In the genomic region with DNA sequence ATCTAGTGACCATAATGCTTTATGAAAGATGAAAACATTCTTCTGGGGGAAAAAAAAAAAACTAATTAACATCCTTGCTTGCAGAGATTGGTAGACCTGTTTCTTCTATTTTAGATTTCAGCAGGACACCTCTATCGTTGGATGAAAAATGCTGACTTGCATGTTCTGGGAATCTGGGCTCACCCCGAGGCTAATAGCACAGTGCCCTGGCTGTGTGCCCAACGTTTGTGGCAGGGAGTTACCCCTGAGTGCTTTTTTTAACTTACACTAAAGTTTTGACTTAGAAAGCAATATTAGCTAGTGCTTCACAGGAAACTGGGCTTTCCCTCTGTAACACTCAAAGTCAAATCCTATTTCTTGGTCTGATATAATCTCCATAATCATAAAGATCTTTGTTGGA, we compare ENCODE assay signal across 12 cellular contexts.
A peak's percentile ranks its signal among the peaks of the same experiment; 100 is the strongest.
DNase-seq lines count a peak whose midpoint lies in the region; ATAC-seq, FAIRE-seq and TF ChIP-seq lines count a peak whose summit lies in the region.
"Had no signal": no experiment of that assay in that cellular context is flagged by ENCODE, and none has a peak within 500 bp of the region (broad histone marks: within the 10 kb centered on the region; RNA-seq: fewer than 3 reads in every experiment).

No MANE protein-coding gene starts in this region.

- TF ChIP-seq POLR2A in vagina (IDR thresholded peaks at IDR 0.05) = no peak

- in situ Hi-C loops in mammary epithelial cell (cut with MboI; ENCODE audit: low sequenced_read_pairs in 2 of 2) = loop anchor here in 1 of 2 donors (25.0 kb wide), 2 partner anchors 306 to 544 kb away; no protein-coding TSS in a partner anchor

- H3F3A ChIP-seq in smooth muscle cell (ENCODE audit: low read depth) = no peaks in the 10 kb centered on the region

- H2AFZ ChIP-seq in KMS-11 (ENCODE audit: low read depth) (peak overlapping the region; percentile 9), mammary epithelial cell (ENCODE audit: low read depth, low read length) (no peak overlapping the region), smooth muscle cell (ENCODE audit: low read depth) (no peak overlapping the region)

- no peaks in the 10 kb centered on the region for H3K36me3 ChIP-seq in KMS-11 (ENCODE audit: insufficient read depth)
- H3K36me3 ChIP-seq in mammary epithelial cell (ENCODE audit: insufficient read depth, low read length) = no peaks in the 10 kb centered on the region
- no peaks in the 10 kb centered on the region for H3K36me3 ChIP-seq in pancreas
- no peaks in the 10 kb centered on the region for H3K36me3 ChIP-seq in smooth muscle cell (ENCODE audit: low read depth)
- no peaks in the 10 kb centered on the region for H3K36me3 ChIP-seq in vagina
- H3K36me3 ChIP-seq: brain microvascular endothelial cell had no signal

- FAIRE-seq in pancreas (lab: Jason Lieb, UNC) = no peak

- H3K27ac ChIP-seq in KMS-11 (peak overlapping the region; percentile 40; the same call in 1 of the 2 replicates), mammary epithelial cell (ENCODE audit: insufficient read depth, low read depth, low read length) (no peak overlapping the region), pancreas (no peak overlapping the region), smooth muscle cell (ENCODE audit: low read depth) (no peak overlapping the region), vagina (no peak overlapping the region)
- H3K27ac ChIP-seq: brain microvascular endothelial cell had no signal

- intact Hi-C loops in mammary epithelial cell (cut with micrococcal nuclease) = loop anchor here (10.0 kb wide), 1 partner anchor 546 kb away; no protein-coding TSS in a partner anchor
- intact Hi-C loops in pancreas (cut with DNase I) = no loop called here
- intact Hi-C loops in vagina (cut with DNase I) = no loop called here

- peak; percentile 61 for ATAC-seq in GM18502 (IDR thresholded peaks at IDR 0.05; ENCODE audit: poor library complexity, unreplicated experiment)
- ATAC-seq in pancreas = peak in 2 of 4 donors; percentile 29 to 51
- ATAC-seq in esophagus mucosa = no peak
- ATAC-seq: naive thymus-derived CD8-positive, alpha-beta T cell had no signal

- H3K27me3 ChIP-seq in KMS-11 (ENCODE audit: insufficient read depth, low read depth) = no peaks in the 10 kb centered on the region
- no peaks in the 10 kb centered on the region for H3K27me3 ChIP-seq in mammary epithelial cell (ENCODE audit: insufficient read depth, low read length)
- H3K27me3 ChIP-seq in pancreas = no peaks in the 10 kb centered on the region
- H3K27me3 ChIP-seq in smooth muscle cell (ENCODE audit: low read depth) = no peaks in the 10 kb centered on the region
- no peaks in the 10 kb centered on the region for H3K27me3 ChIP-seq in vagina
- H3K27me3 ChIP-seq: brain microvascular endothelial cell had no signal

- whole genome bisulfite sequencing in mammary epithelial cell (ENCODE audit: low coverage, missing lambda C conversion rate) = 2% methylated on average over 3 of the region's 3 CpGs
- WGBS in pancreas, 2 donors = 6 to 13% methylated on average over 3 of the region's 3 CpGs
- 64% methylated on average over 3 of the region's 3 CpGs for WGBS in smooth muscle cell (ENCODE audit: low lambda C conversion rate)

- H3K9ac ChIP-seq in KMS-11 (no peak overlapping the region; the same call in 1 of the 2 replicates), mammary epithelial cell (ENCODE audit: insufficient read depth, low read length) (no peak overlapping the region), smooth muscle cell (ENCODE audit: low read depth) (no peak overlapping the region)

- H3K4me3 ChIP-seq in KMS-11 (IDR thresholded peaks at IDR 0.05; ENCODE audit: insufficient read depth, low read depth, low read length) = no peak overlapping the region
- H3K4me3 ChIP-seq in mammary epithelial cell (replicated peaks in 1 of 3; ENCODE audit: insufficient read depth in 1 of 3, low read depth in 2 of 3, low read length in 3 of 3) = no peak overlapping the region
- H3K4me3 ChIP-seq in pancreas = no peak overlapping the region
- H3K4me3 ChIP-seq in smooth muscle cell = no peak overlapping the region
- no peak overlapping the region for H3K4me3 ChIP-seq in vagina

- TF ChIP-seq CTCF in KMS-11 (conservative IDR thresholded peaks at IDR 0.05; ENCODE audit: low read depth, low read length) (no peak), mammary epithelial cell (conservative IDR thresholded peaks at IDR 0.05 in 1 of 2, IDR thresholded peaks at IDR 0.05 in 1 of 2; ENCODE audit: extremely low read depth in 1 of 2, insufficient read depth in 1 of 2, low read depth in 1 of 2, low read length in 2 of 2) (no peak), pancreas (IDR thresholded peaks at IDR 0.05) (no peak), smooth muscle cell (IDR thresholded peaks at IDR 0.05; ENCODE audit: borderline replicate concordance, insufficient read depth, poor library complexity, severe bottlenecking) (no peak), vagina (IDR thresholded peaks at IDR 0.05) (no peak)

- peak overlapping the region; percentile 73 for H3K4me2 ChIP-seq in KMS-11
- H3K4me2 ChIP-seq in mammary epithelial cell (ENCODE audit: insufficient read depth, low read depth, low read length) = no peak overlapping the region
- H3K4me2 ChIP-seq in smooth muscle cell = no peak overlapping the region

- no peaks in the 10 kb centered on the region for H3K9me3 ChIP-seq in mammary epithelial cell (replicated peaks; ENCODE audit: insufficient read depth, low read length)
- H3K9me3 ChIP-seq in pancreas = no peaks in the 10 kb centered on the region
- no peaks in the 10 kb centered on the region for H3K9me3 ChIP-seq in smooth muscle cell (replicated peaks; ENCODE audit: low read depth)
- no peaks in the 10 kb centered on the region for H3K9me3 ChIP-seq in vagina

- H3K79me2 ChIP-seq in KMS-11 (ENCODE audit: insufficient read depth, low read depth) (no peaks in the 10 kb centered on the region), mammary epithelial cell (ENCODE audit: insufficient read depth, low read length) (no peaks in the 10 kb centered on the region), smooth muscle cell (ENCODE audit: low read depth) (no peaks in the 10 kb centered on the region)

- BruUV-seq in mammary epithelial cell (replicated peaks; lab: Mats Ljungman, UMichigan) = no TSS peak

- H4K20me1 ChIP-seq in KMS-11 (ENCODE audit: insufficient read depth) (no peaks in the 10 kb centered on the region), mammary epithelial cell (ENCODE audit: insufficient read depth, low read length) (no peaks in the 10 kb centered on the region), smooth muscle cell (ENCODE audit: low read depth) (no peaks in the 10 kb centered on the region)

- CTCF ChIA-PET in mammary epithelial cell (lab: Charles Lee; ENCODE audit: low non-redundant PET) = no interaction called here

- H3K4me1 ChIP-seq in KMS-11 (ENCODE audit: low read depth, poor library complexity, severe bottlenecking) (peaks cover 49% of the 10 kb centered on the region), mammary epithelial cell (ENCODE audit: insufficient read depth, low read length) (peaks cover 9% of the 10 kb centered on the region), pancreas (no peaks in the 10 kb centered on the region), smooth muscle cell (ENCODE audit: low read depth) (no peaks in the 10 kb centered on the region), vagina (peaks cover 10% of the 10 kb centered on the region)

- dilution Hi-C loops in mammary epithelial cell (cut with HindIII; ENCODE audit: low sequenced_read_pairs) = no loop called here

- DNase-seq in mammary epithelial cell (peak; percentile 42), pancreas (peak; percentile 6 to 56 (median 27)), smooth muscle cell (lab: John Stamatoyannopoulos, UW; ENCODE audit: unreplicated experiment) (no peak), NCI-H187 (lab: John Stamatoyannopoulos, UW) (no peak), vagina (ENCODE audit: extremely low spot score in 2 of 2) (no peak)
- DNase-seq: activated T-cell treated with anti-CD3 and anti-CD28 coated beads, Interleukin-2, amount 50 U/mL, for 1 hour; brain microvascular endothelial cell; naive thymus-derived CD8-positive, alpha-beta T cell; stimulated activated CD4-positive, alpha-beta T cell treated with anti-CD3 and anti-CD28 coated beads, Interleukin-15, amount 100 ng/mL, for 24 hours had no signal

Comparison
In these comparisons a context has a peak if more than half of its experiments do, and no peak if none do; other contexts are left out.
1. DNase-seq: peak in mammary epithelial cell (single experiment) and pancreas (6 of 6); none in smooth muscle cell (single experiment), NCI-H187 (0 of 2) and vagina (0 of 2).